Comparison of ENCODE assay signal across 21 cellular contexts in genomic region chr18:35459997-35460396, GRCh38. TPM values are rescaled to one million over a fixed set of nuclear protein-coding genes. Genes with fewer than 3 reads are reported as not detected.
DNase-seq lines count a peak whose midpoint lies in the region; ATAC-seq, FAIRE-seq and TF ChIP-seq lines count a peak whose summit lies in the region.
"Had no signal": no experiment of that assay in that cellular context is flagged by ENCODE, and none has a peak within 500 bp of the region (broad histone marks: within the 10 kb centered on the region; RNA-seq: fewer than 3 reads in every experiment).

No MANE protein-coding gene starts in this region.

- peaks cover 73% of the 10 kb centered on the region for H3K4me1 ChIP-seq in ACC112 (ENCODE audit: control insufficient read depth, insufficient read depth, low read length, unreplicated experiment)
- H3K4me1 ChIP-seq in PC-3 (ENCODE audit: insufficient read depth, low read length) = peaks cover 75% of the 10 kb centered on the region
- peaks cover 96% of the 10 kb centered on the region for H3K4me1 ChIP-seq in endothelial cell of umbilical vein (ENCODE audit: control insufficient read depth, extremely low read depth, insufficient read depth, low read length)
- peaks cover 2 to 3% of the 10 kb centered on the region in 2 donors for H3K4me1 ChIP-seq in neuronal stem cell (ENCODE audit: control insufficient read depth in 2 of 2, insufficient read depth in 1 of 2, low read depth in 1 of 2, low read length in 2 of 2)
- H3K4me1 ChIP-seq: HAP-1, prostate gland, uterus had no signal

- no peaks in the 10 kb centered on the region for H3K9me1 ChIP-seq in endothelial cell of umbilical vein (replicated peaks; ENCODE audit: control insufficient read depth, extremely low read depth, insufficient read depth, low read length)

- H3K23ac ChIP-seq in neuronal stem cell (ENCODE audit: low read depth, low read length, poor library complexity) = peak overlapping the region; percentile 1

- no peak overlapping the region for H2BK120ac ChIP-seq in neuronal stem cell (ENCODE audit: low read depth, low read length)

- H3K18ac ChIP-seq in neuronal stem cell (ENCODE audit: low read length) = no peak overlapping the region

- H4K8ac ChIP-seq in neuronal stem cell (ENCODE audit: low read depth, low read length) = no peak overlapping the region

- FAIRE-seq in endothelial cell of umbilical vein (lab: Jason Lieb, UNC) = no peak

- H3K79me2 ChIP-seq in ACC112 (ENCODE audit: control insufficient read depth, insufficient read depth, low read length, unreplicated experiment) (no peaks in the 10 kb centered on the region), PC-3 (ENCODE audit: low read length) (no peaks in the 10 kb centered on the region), endothelial cell of umbilical vein (ENCODE audit: control insufficient read depth, insufficient read depth, low read length) (peaks cover 43% of the 10 kb centered on the region)
- H3K79me2 ChIP-seq: hepatocyte had no signal

- POLR2A ChIA-PET in PC-3 (lab: Charles Lee; ENCODE audit: unreplicated experiment) (no interaction called here), endothelial cell of umbilical vein (lab: Charles Lee) (no interaction called here)

- no peak overlapping the region for H2BK15ac ChIP-seq in neuronal stem cell (ENCODE audit: low read length)

- no peak for ATAC-seq in PC-3
- ATAC-seq in activated CD4-positive, CD25-positive, alpha-beta regulatory T cell treated with anti-CD3 and anti-CD28 coated beads, Interleukin-2, amount 50 U/mL, for 24 hours = no peak
- ATAC-seq: activated CD8-positive, alpha-beta memory T cell treated with anti-CD3 and anti-CD28 coated beads, Interleukin-2, amount 10 ng/mL, durations not matched to agents 7 days and 5 days had no signal

- H3K9ac ChIP-seq in PC-3 (ENCODE audit: low read length) (no peak overlapping the region), endothelial cell of umbilical vein (replicated peaks; ENCODE audit: extremely low read depth, insufficient read depth, low read length) (peak overlapping the region; percentile 26), neuronal stem cell (ENCODE audit: low read depth, low read length, poor library complexity) (no peak overlapping the region)

- no peaks in the 10 kb centered on the region for H3K36me3 ChIP-seq in ACC112 (ENCODE audit: insufficient read depth, low read length)
- no peaks in the 10 kb centered on the region for H3K36me3 ChIP-seq in PC-3 (ENCODE audit: low read depth, low read length)
- no peaks in the 10 kb centered on the region for H3K36me3 ChIP-seq in endothelial cell of umbilical vein (ENCODE audit: control insufficient read depth in 2 of 2, extremely low read depth in 1 of 2, insufficient read depth in 2 of 2, low read length in 2 of 2)
- H3K36me3 ChIP-seq in neuronal stem cell (replicated peaks in 1 of 2; ENCODE audit: control insufficient read depth in 2 of 2, insufficient read depth in 2 of 2, low read length in 2 of 2) = no peaks in the 10 kb centered on the region
- H3K36me3 ChIP-seq: HAP-1, prostate gland, uterus had no signal

- H3K4ac ChIP-seq in neuronal stem cell (ENCODE audit: low read length) = no peak overlapping the region

- no peak overlapping the region for H3K4me2 ChIP-seq in PC-3 (ENCODE audit: low read length)
- H3K4me2 ChIP-seq in endothelial cell of umbilical vein (ENCODE audit: insufficient read depth, low read length) = peak overlapping the region; percentile 54
- no peak overlapping the region for H3K4me2 ChIP-seq in neuronal stem cell (ENCODE audit: insufficient read depth, low read length, poor library complexity, severe bottlenecking)
- H3K4me2 ChIP-seq: hepatocyte had no signal

- DNase-seq in PC-3 (no peak), endothelial cell of umbilical vein (ENCODE audit: low read depth, low spot score) (no peak), neuronal stem cell (ENCODE audit: low spot score) (no peak), NCI-H2171 (lab: John Stamatoyannopoulos, UW) (no peak), kidney tubule cell (ENCODE audit: low spot score) (no peak), MV-4-11 (lab: John Stamatoyannopoulos, UW) (no peak)
- DNase-seq: activated CD4-positive, alpha-beta T cell treated with anti-CD3 and anti-CD28 coated beads, Interleukin-2, amount 10 ng/mL, durations not matched to agents 24 days and 14 days; activated CD8-positive, alpha-beta memory T cell treated with anti-CD3 and anti-CD28 coated beads, Interleukin-2, amount 10 ng/mL, durations not matched to agents 7 days and 5 days; activated naive CD4-positive, alpha-beta T cell treated with anti-CD3 and anti-CD28 coated beads for 36 hours; caudate nucleus; CD4-positive, CD25-positive, alpha-beta regulatory T cell; Karpas-422; NCI-H524 treated with DMSO at 0.1 percent for 48 hours; stimulated activated CD4-positive, alpha-beta T cell treated with anti-CD3 and anti-CD28 coated beads, Interleukin-1b, Interleukin-23, amount 100 ng/mL, for 48 hours; uterus had no signal

- H2BK12ac ChIP-seq in neuronal stem cell (ENCODE audit: low read length) = no peak overlapping the region

- no peak overlapping the region for H4K91ac ChIP-seq in neuronal stem cell (ENCODE audit: low read depth, low read length, poor library complexity)

- H3K27ac ChIP-seq in ACC112 (ENCODE audit: low read depth, low read length) = peak overlapping the region; percentile 74
- peak overlapping the region; percentile 84 for H3K27ac ChIP-seq in PC-3 (ENCODE audit: low read length)
- peak overlapping the region; percentile 90 for H3K27ac ChIP-seq in endothelial cell of umbilical vein (ENCODE audit: insufficient read depth, low read depth, low read length)
- no peak overlapping the region for H3K27ac ChIP-seq in neuronal stem cell (replicated peaks; ENCODE audit: low read length)
- H3K27ac ChIP-seq: prostate gland had no signal

- BruUV-seq in PC-3 (replicated peaks; lab: Mats Ljungman, UMichigan) (no TSS peak), endothelial cell of umbilical vein (replicated peaks; lab: Mats Ljungman, UMichigan) (no TSS peak)

- H3K27me3 ChIP-seq in ACC112 (ENCODE audit: insufficient read depth, low read length) (no peaks in the 10 kb centered on the region), PC-3 (ENCODE audit: low read length) (no peaks in the 10 kb centered on the region), endothelial cell of umbilical vein (ENCODE audit: control insufficient read depth in 2 of 2, insufficient read depth in 2 of 2, low read length in 2 of 2) (no peaks in the 10 kb centered on the region), neuronal stem cell (ENCODE audit: control insufficient read depth in 3 of 3, insufficient read depth in 3 of 3, low read depth in 1 of 3, low read length in 3 of 3) (no peaks in the 10 kb centered on the region)
- H3K27me3 ChIP-seq: hepatocyte, uterus had no signal

- no peak overlapping the region for H3K4me3 ChIP-seq in ACC112 (ENCODE audit: low read depth, low read length)
- H3K4me3 ChIP-seq in PC-3 (ENCODE audit: low read length) = no peak overlapping the region
- no peak overlapping the region for H3K4me3 ChIP-seq in endothelial cell of umbilical vein (replicated peaks in 1 of 3; ENCODE audit: insufficient read depth in 1 of 3, low read depth in 1 of 3, low read length in 3 of 3)
- no peak overlapping the region for H3K4me3 ChIP-seq in neuronal stem cell (ENCODE audit: low read length in 2 of 2)
- H3K4me3 ChIP-seq: HAP-1, hepatocyte, prostate gland, skin epidermis, uterus had no signal

- H2AFZ ChIP-seq in ACC112 (ENCODE audit: low read length, unreplicated experiment) (no peak overlapping the region), PC-3 (ENCODE audit: low read length) (no peak overlapping the region), endothelial cell of umbilical vein (ENCODE audit: low read depth, low read length) (no peak overlapping the region), neuronal stem cell (ENCODE audit: low read length) (no peak overlapping the region)
- H2AFZ ChIP-seq: hepatocyte had no signal

- dilution Hi-C loops in endothelial cell of umbilical vein (cut with MboI; ENCODE audit: extremely low pct_ligation_motif_present, low sequenced_read_pairs) = no loop called here

- no peaks in the 10 kb centered on the region for H3K9me3 ChIP-seq in PC-3 (ENCODE audit: low read length)
- no peaks in the 10 kb centered on the region for H3K9me3 ChIP-seq in endothelial cell of umbilical vein (replicated peaks; ENCODE audit: control insufficient read depth, insufficient read depth, low read length)
- H3K9me3 ChIP-seq in neuronal stem cell (replicated peaks in 1 of 2; ENCODE audit: control insufficient read depth in 2 of 2, insufficient read depth in 1 of 2, low read depth in 1 of 2, low read length in 2 of 2) = no peaks in the 10 kb centered on the region
- H3K9me3 ChIP-seq: HAP-1, prostate gland, uterus had no signal

- TF ChIP-seq CTCF in PC-3 (conservative IDR thresholded peaks at IDR 0.05; ENCODE audit: low read depth, low read length) = no peak
- no peak for TF ChIP-seq CTCF in endothelial cell of umbilical vein (IDR thresholded peaks at IDR 0.05; ENCODE audit: extremely low read depth in 1 of 2, insufficient read depth in 1 of 2, low read depth in 1 of 2, low read length in 2 of 2)

- no peak overlapping the region for H2AK5ac ChIP-seq in neuronal stem cell (ENCODE audit: low read depth, low read length)

- H4K20me1 ChIP-seq in PC-3 (ENCODE audit: low read length) (no peaks in the 10 kb centered on the region), endothelial cell of umbilical vein (replicated peaks; ENCODE audit: control insufficient read depth, extremely low read depth, insufficient read depth, low read length) (no peaks in the 10 kb centered on the region)

- WGBS in neuronal stem cell (ENCODE audit: extremely low coverage in 2 of 2, insufficient read length in 2 of 2, insufficient replicate concordance in 1 of 2), 2 donors = no CpG with 5 or more reads among the region's 2 CpGs

- H3K79me1 ChIP-seq in neuronal stem cell (ENCODE audit: low read depth, low read length) = no peaks in the 10 kb centered on the region

- H3K9me2 ChIP-seq in PC-3 (replicated peaks; ENCODE audit: low read length) = no peaks in the 10 kb centered on the region

- H2BK5ac ChIP-seq in neuronal stem cell (ENCODE audit: low read length) = no peak overlapping the region

- no peaks in the 10 kb centered on the region for H3F3A ChIP-seq in PC-3 (ENCODE audit: low read length, unreplicated experiment)

- CTCF ChIA-PET in PC-3 (lab: Charles Lee) (no interaction called here), endothelial cell of umbilical vein (lab: Charles Lee) (interaction anchor here (0.7 to 1.3 kb wide), 2 partner anchors 17 to 146 kb away, joined by 3 read pairs; no protein-coding TSS in a partner anchor)

- intact Hi-C loops in PC-3 (cut with micrococcal nuclease) (loop anchor here (2.0 kb wide), 1 partner anchor 19 kb away; no protein-coding TSS in a partner anchor), endothelial cell of umbilical vein (cut with micrococcal nuclease) (loop anchor here (1.0 to 10.0 kb wide), 7 partner anchors 7 to 512 kb away; partner anchors contain the start of genes MAPRE2 and RMP24)

- no peak overlapping the region for H3K14ac ChIP-seq in neuronal stem cell (ENCODE audit: low read length)

- TF ChIP-seq POLR2A in endothelial cell of umbilical vein (IDR thresholded peaks at IDR 0.05; ENCODE audit: low read depth, low read length) = no peak

RNA-seq across cellular contexts. Expression of gene INO80C, which starts 37.8 kb away (rescaled TPM):
- 6.8 and 16.1 TPM in 2 replicates for total RNA-seq in PC-3 (2014; rRNA removed)
- 51.4 and 56.0 TPM in 2 replicates for total RNA-seq in endothelial cell of umbilical vein
- polyA plus RNA-seq in endothelial cell of umbilical vein = 41.4 and 43.4 TPM in 2 replicates
- polyA plus RNA-seq in endothelial cell of umbilical vein (2011; cell fraction: cytosol; rRNA removed) = 60.6 and 66.8 TPM in 2 replicates
- polyA plus RNA-seq in endothelial cell of umbilical vein (2011; cell fraction: nucleus; rRNA removed) = 68.8 and 69.0 TPM in 2 replicates
- 29.5 and 34.4 TPM in 2 replicates for polyA plus RNA-seq in endothelial cell of umbilical vein (2012)
- 16.2 and 20.7 TPM in 2 replicates for polyA minus RNA-seq in endothelial cell of umbilical vein
- 10.4 TPM for polyA minus RNA-seq in endothelial cell of umbilical vein (2011; cell fraction: cytosol; rRNA and poly(A)+ RNA removed)
- polyA minus RNA-seq in endothelial cell of umbilical vein (2011; cell fraction: nucleus; rRNA and poly(A)+ RNA removed) = 30.5 and 36.4 TPM in 2 replicates
- 29.9 TPM for polyA plus RNA-seq in neuronal stem cell (2013, experiment 1 of 2)
- 29.5 TPM for polyA plus RNA-seq in neuronal stem cell (2013, experiment 2 of 2)
